ENCODE assay signal across 7 cellular contexts in genomic region chr12:96346716-96347115, GRCh38. TPM values are rescaled to one million over a fixed set of nuclear protein-coding genes. Genes with fewer than 3 reads are reported as not detected.
DNase-seq lines count a peak whose midpoint lies in the region; ATAC-seq and TF ChIP-seq lines count a peak whose summit lies in the region.
"Not testable (repeated sequence)": the region's sequence is repeated elsewhere in the genome, so short reads cannot be mapped to it uniquely, and the experiment has no call there.

No MANE protein-coding gene starts in this region.

- H3F3A ChIP-seq in GM23248 (ENCODE audit: insufficient read depth): peaks cover 73% of the 10 kb centered on the region

- peak overlapping the region; percentile 58 for H3K4me2 ChIP-seq in GM23248 (ENCODE audit: unreplicated experiment)

- not testable (repeated sequence) for TF ChIP-seq CTCF in colonic mucosa (IDR thresholded peaks at IDR 0.05); mucosa of descending colon (IDR thresholded peaks at IDR 0.05)

- 61% methylated on average over 4 of the region's 4 CpGs for WGBS in GM23248 (ENCODE audit: low coverage in 1 of 2, low lambda C conversion rate in 2 of 2, missing lambda C conversion rate in 2 of 2), 2 experiments

- peak overlapping the region; percentile 47 for H3K4me3 Mint-ChIP-seq in activated naive CD4-positive, alpha-beta T cell treated with anti-CD3 and anti-CD28 coated beads for 36 hours

- ATAC-seq in left ventricle myocardium superior (peak; percentile 62), mucosa of descending colon (peak; percentile 60)

- H2AFZ ChIP-seq in GM23248: not testable (repeated sequence)

- not testable (repeated sequence) for H3K27me3 ChIP-seq in GM23248 (replicated peaks; ENCODE audit: insufficient read depth); colonic mucosa; skeletal muscle tissue (ENCODE audit: control insufficient read depth in 3 of 3, insufficient read depth in 3 of 3, low read length in 3 of 3)

- peaks cover 100% of the 10 kb centered on the region for H3K79me2 ChIP-seq in GM23248 (ENCODE audit: insufficient read depth)

- intact Hi-C loops in activated naive CD4-positive, alpha-beta T cell treated with anti-CD3 and anti-CD28 coated beads for 36 hours (cut with micrococcal nuclease): loop anchor here (1.0 to 2.0 kb wide), 2 partner anchors 9 to 14 kb away; no protein-coding TSS in a partner anchor
- intact Hi-C loops in colonic mucosa (cut with DNase I): loop anchor here (10.0 kb wide), 1 partner anchor 48 kb away; no protein-coding TSS in a partner anchor
- intact Hi-C loops in left ventricle myocardium superior (cut with micrococcal nuclease); mucosa of descending colon (cut with DNase I, micrococcal nuclease): not testable (repeated sequence)

- H3K4me1 ChIP-seq in GM23248 (ENCODE audit: insufficient read depth) (peaks cover 23% of the 10 kb centered on the region), mucosa of descending colon (ENCODE audit: low read depth) (peaks cover 11% of the 10 kb centered on the region)
- H3K4me1 ChIP-seq in colonic mucosa; skeletal muscle tissue (ENCODE audit: control insufficient read depth in 3 of 3, insufficient read depth in 3 of 3, low read length in 3 of 3): not testable (repeated sequence)

- peaks cover 30% of the 10 kb centered on the region for H3K36me3 Mint-ChIP-seq in activated naive CD4-positive, alpha-beta T cell treated with anti-CD3 and anti-CD28 coated beads for 36 hours (ENCODE audit: low read depth)

- peaks cover 19% of the 10 kb centered on the region for H3K36me3 ChIP-seq in GM23248 (ENCODE audit: low read depth)
- H3K36me3 ChIP-seq in colonic mucosa; mucosa of descending colon (ENCODE audit: low read depth); skeletal muscle tissue (ENCODE audit: control insufficient read depth in 3 of 3, insufficient read depth in 3 of 3, low read length in 3 of 3): not testable (repeated sequence)

- CTCF ChIA-PET in activated naive CD4-positive, alpha-beta T cell treated with anti-CD3 and anti-CD28 coated beads for 36 hours (lab: Charles Lee): interaction anchor here (0.5 to 2.6 kb wide), 6 partner anchors 10 to 477 kb away, joined by 3 to 6 read pairs (median 3); no protein-coding TSS in a partner anchor

- H3K27ac ChIP-seq in GM23248: peak overlapping the region; percentile 38
- peak overlapping the region; percentile 65 for H3K27ac ChIP-seq in colonic mucosa
- H3K27ac ChIP-seq in skeletal muscle tissue (ENCODE audit: low read depth, low read length): peak overlapping the region; percentile 34

- DNase-seq in GM23248 (peak; percentile 23), RPMI7951 (ENCODE audit: low read depth) (peak; percentile 22), mucosa of descending colon (peak in 1 of 3 donors; percentile 28)
- DNase-seq in activated naive CD4-positive, alpha-beta T cell treated with anti-CD3 and anti-CD28 coated beads for 36 hours; colonic mucosa; left ventricle myocardium superior: not testable (repeated sequence)

- peak overlapping the region; percentile 23; the same call in 1 of the 2 replicates for H3K9ac ChIP-seq in GM23248
- peak overlapping the region in 1 of 2 donors; percentile 34 for H3K9ac ChIP-seq in colonic mucosa (ENCODE audit: low read depth in 2 of 2, low read length in 2 of 2)
- not testable (repeated sequence) for H3K9ac ChIP-seq in skeletal muscle tissue (ENCODE audit: low read depth in 1 of 3, low read length in 3 of 3)

- in situ Hi-C loops in GM23248 (cut with MboI): not testable (repeated sequence)

- H3K9me2 ChIP-seq in GM23248 (ENCODE audit: insufficient read depth): not testable (repeated sequence)

- peak overlapping the region; percentile 17 for H3K4me3 ChIP-seq in GM23248
- H3K4me3 ChIP-seq in colonic mucosa: peak overlapping the region; percentile 16
- not testable (repeated sequence) for H3K4me3 ChIP-seq in mucosa of descending colon
- H3K4me3 ChIP-seq in skeletal muscle tissue (ENCODE audit: low read length in 3 of 3): peak overlapping the region in 1 of 3 donors; percentile 44

- H3K27me3 Mint-ChIP-seq in activated naive CD4-positive, alpha-beta T cell treated with anti-CD3 and anti-CD28 coated beads for 36 hours (ENCODE audit: low read depth): not testable (repeated sequence)

- peaks cover 50% of the 10 kb centered on the region for H3K4me1 Mint-ChIP-seq in activated naive CD4-positive, alpha-beta T cell treated with anti-CD3 and anti-CD28 coated beads for 36 hours (ENCODE audit: low read depth)

- peaks cover 35% of the 10 kb centered on the region for H4K20me1 ChIP-seq in GM23248 (ENCODE audit: insufficient read depth)

- H3K27ac Mint-ChIP-seq in activated naive CD4-positive, alpha-beta T cell treated with anti-CD3 and anti-CD28 coated beads for 36 hours: peak overlapping the region; percentile 69

- not testable (repeated sequence) for H3K9me3 ChIP-seq in GM23248 (ENCODE audit: low read depth); colonic mucosa; skeletal muscle tissue (ENCODE audit: control insufficient read depth in 3 of 3, low read length in 3 of 3)
- H3K9me3 ChIP-seq in mucosa of descending colon: peaks cover 17% of the 10 kb centered on the region

- peaks cover 26% of the 10 kb centered on the region for H3K9me3 Mint-ChIP-seq in activated naive CD4-positive, alpha-beta T cell treated with anti-CD3 and anti-CD28 coated beads for 36 hours

RNA-seq across cellular contexts. Expression of gene CDK17, which starts 53.5 kb away (rescaled TPM):
- total RNA-seq in GM23248 (2014; rRNA removed; shearing (Covaris generic)): 62.7 and 91.9 TPM in 2 replicates
- 29.3 and 30.0 TPM in 2 replicates for polyA plus RNA-seq in GM23248 (2016; fragmentation: Nextera tagmentation; extraction: Ambion mirVana)
- total RNA-seq in RPMI7951 (2014; rRNA removed; shearing (Covaris generic)): 26.0 and 26.2 TPM in 2 replicates
- 10 to 100 TPM; 41.4 to 45.8 TPM for total RNA-seq in activated naive CD4-positive, alpha-beta T cell treated with anti-CD3 and anti-CD28 coated beads for 36 hours
- total RNA-seq in colonic mucosa (10 to 100 TPM; 13.2 to 23.4 TPM), left ventricle myocardium superior (16.6 TPM), mucosa of descending colon (10 to 100 TPM; 19.5 to 43.5 (median 24.0) TPM), skeletal muscle tissue (42.8 TPM)
